Comparison of ENCODE assay signal across 10 cellular contexts in genomic region chrX:79367907-79368306, GRCh38. TPM values are rescaled to one million over a fixed set of nuclear protein-coding genes. Genes with fewer than 3 reads are reported as not detected.
DNase-seq lines count a peak whose midpoint lies in the region; ATAC-seq, FAIRE-seq and TF ChIP-seq lines count a peak whose summit lies in the region.
"Had no signal": no experiment of that assay in that cellular context is flagged by ENCODE, and none has a peak within 500 bp of the region (broad histone marks: within the 10 kb centered on the region; RNA-seq: fewer than 3 reads in every experiment).

No MANE protein-coding gene starts in this region.

- intact Hi-C loops in Calu3 (cut with micrococcal nuclease; ENCODE audit: unreplicated experiment) (loop anchor here (5.0 kb wide), 1 partner anchor 44 kb away; no protein-coding TSS in a partner anchor), mammary epithelial cell (cut with micrococcal nuclease) (no loop called here), HepG2 (cut with micrococcal nuclease; ENCODE audit: unreplicated experiment) (no loop called here)

- no peaks in the 10 kb centered on the region for H3K9me3 ChIP-seq in KOPT-K1 (ENCODE audit: insufficient read depth, low read length, poor library complexity, severe bottlenecking)
- H3K9me3 ChIP-seq in mammary epithelial cell (replicated peaks; ENCODE audit: insufficient read depth, low read length): no peaks in the 10 kb centered on the region
- H3K9me3 ChIP-seq in HepG2 (ENCODE audit: low read length): no peaks in the 10 kb centered on the region

- CTCF ChIA-PET in Calu3 (lab: Charles Lee) (no interaction called here), mammary epithelial cell (lab: Charles Lee; ENCODE audit: low non-redundant PET) (no interaction called here), HepG2 (lab: Yijun Ruan, JAX; ENCODE audit: low intra/inter-chr PET ratio, low total read pairs) (no interaction called here)

- no peak overlapping the region for H3K9ac ChIP-seq in mammary epithelial cell (ENCODE audit: insufficient read depth, low read length)
- H3K9ac ChIP-seq in HepG2 (ENCODE audit: insufficient read depth, low read depth, low read length): no peak overlapping the region

- no peak overlapping the region for H3K4me3 ChIP-seq in mammary epithelial cell (replicated peaks in 1 of 3; ENCODE audit: insufficient read depth in 1 of 3, low read depth in 2 of 3, low read length in 3 of 3)
- no peak overlapping the region for H3K4me3 ChIP-seq in HepG2 (replicated peaks in 1 of 3; ENCODE audit: insufficient read depth in 1 of 3, low read depth in 2 of 3, low read length in 3 of 3)

- dilution Hi-C loops in mammary epithelial cell (cut with HindIII; ENCODE audit: low sequenced_read_pairs): no loop called here

- TF ChIP-seq RAD21 in HepG2 (CRISPR knock-in tag; IDR thresholded peaks at IDR 0.05): no peak

- DNase-seq in Calu3 (no peak), mammary epithelial cell (no peak), cerebellar nuclear complex (lab: John Stamatoyannopoulos, UW) (no peak), HepG2 (ENCODE audit: low spot score) (no peak)
- DNase-seq in activated effector memory CD4-positive, alpha-beta T cell treated with Interleukin-2 at 50 U/mL for 16 hours: no peak
- DNase-seq: kidney glomerular epithelial cell had no signal

- H3K79me2 ChIP-seq in mammary epithelial cell (ENCODE audit: insufficient read depth, low read length) (no peaks in the 10 kb centered on the region), HepG2 (ENCODE audit: insufficient read depth, low read length) (no peaks in the 10 kb centered on the region)

- H3K27me3 Mint-ChIP-seq in Calu3 (ENCODE audit: unreplicated experiment) (no peaks in the 10 kb centered on the region), nephron (ENCODE audit: low read depth) (no peaks in the 10 kb centered on the region)

- no peaks in the 10 kb centered on the region for H3K9me3 Mint-ChIP-seq in Calu3 (ENCODE audit: low read depth, unreplicated experiment)
- no peaks in the 10 kb centered on the region for H3K9me3 Mint-ChIP-seq in nephron

- no peak for TF ChIP-seq POLR2A in HepG2 (IDR thresholded peaks at IDR 0.05; ENCODE audit: insufficient read depth in 1 of 2, low read depth in 2 of 2, low read length in 2 of 2)

- H4K20me1 ChIP-seq in mammary epithelial cell (ENCODE audit: insufficient read depth, low read length) (no peaks in the 10 kb centered on the region), HepG2 (ENCODE audit: insufficient read depth, low read length) (no peaks in the 10 kb centered on the region)

- BruUV-seq in Calu3 (replicated peaks; lab: Mats Ljungman, UMichigan) (no TSS peak), mammary epithelial cell (replicated peaks; lab: Mats Ljungman, UMichigan) (no TSS peak), HepG2 (replicated peaks; lab: Mats Ljungman, UMichigan) (no TSS peak)

- H3K4me2 ChIP-seq in mammary epithelial cell (ENCODE audit: insufficient read depth, low read depth, low read length) (no peak overlapping the region), HepG2 (ENCODE audit: low read depth, low read length) (no peak overlapping the region)

- in situ Hi-C loops in mammary epithelial cell (cut with MboI; ENCODE audit: low sequenced_read_pairs in 2 of 2) (no loop called here), HepG2 (cut with HindIII; ENCODE audit: extremely low pct_ligation_motif_present, low pct_unique_long_range_greater_than_20kb) (no loop called here)

- WGBS in mammary epithelial cell (ENCODE audit: low coverage, missing lambda C conversion rate): 32% methylated on average over 3 of the region's 3 CpGs
- 46% methylated on average over 3 of the region's 3 CpGs for WGBS in HepG2 (ENCODE audit: low lambda C conversion rate)

- H3K27ac Mint-ChIP-seq in Calu3 (ENCODE audit: unreplicated experiment) (peak overlapping the region; percentile 70), nephron (peak overlapping the region; percentile 39 to 87 (median 86))

- H3K27me3 ChIP-seq in mammary epithelial cell (ENCODE audit: insufficient read depth, low read length) (no peaks in the 10 kb centered on the region), HepG2 (ENCODE audit: control insufficient read depth in 1 of 2, insufficient read depth in 2 of 2, low read length in 2 of 2) (no peaks in the 10 kb centered on the region)

- peaks cover 12% of the 10 kb centered on the region for H3K36me3 Mint-ChIP-seq in Calu3 (ENCODE audit: insufficient read depth, unreplicated experiment)
- H3K36me3 Mint-ChIP-seq in nephron (ENCODE audit: low read depth): no peaks in the 10 kb centered on the region

- H3K4me1 ChIP-seq in mammary epithelial cell (ENCODE audit: insufficient read depth, low read length) (peaks cover 7% of the 10 kb centered on the region), HepG2 (ENCODE audit: insufficient read depth, low read length) (no peaks in the 10 kb centered on the region)

- no peak for TF ChIP-seq EP300 in HepG2 (IDR thresholded peaks at IDR 0.05; ENCODE audit: low read depth in 2 of 2, low read length in 2 of 2)
- no peak for TF ChIP-seq EP300 in HepG2 (CRISPR knock-in tag; IDR thresholded peaks at IDR 0.05; ENCODE audit: borderline replicate concordance)

- TF ChIP-seq CTCF in Calu3 (IDR thresholded peaks at IDR 0.05; ENCODE audit: unreplicated experiment) (no peak), mammary epithelial cell (conservative IDR thresholded peaks at IDR 0.05 in 1 of 2, IDR thresholded peaks at IDR 0.05 in 1 of 2; ENCODE audit: extremely low read depth in 1 of 2, insufficient read depth in 1 of 2, low read depth in 1 of 2, low read length in 2 of 2) (no peak), nephron (IDR thresholded peaks at IDR 0.05; ENCODE audit: unreplicated experiment in 3 of 3) (no peak), HepG2 (CRISPR knock-in tag; IDR thresholded peaks at IDR 0.05) (no peak)

- peaks cover 38% of the 10 kb centered on the region for H3K4me1 Mint-ChIP-seq in Calu3 (ENCODE audit: low read depth, unreplicated experiment)
- H3K4me1 Mint-ChIP-seq in nephron: peaks cover 16% of the 10 kb centered on the region

- ATAC-seq in GM19452 (IDR thresholded peaks at IDR 0.05; ENCODE audit: unreplicated experiment) (no peak), HepG2 (no peak)

- peaks cover 4% of the 10 kb centered on the region for H3K36me3 ChIP-seq in KOPT-K1 (ENCODE audit: insufficient read depth, low read length)
- no peaks in the 10 kb centered on the region for H3K36me3 ChIP-seq in mammary epithelial cell (ENCODE audit: insufficient read depth, low read length)
- H3K36me3 ChIP-seq in HepG2 (replicated peaks in 1 of 2; ENCODE audit: control insufficient read depth in 1 of 2, insufficient read depth in 2 of 2, low read length in 2 of 2): no peaks in the 10 kb centered on the region

- peak overlapping the region; percentile 31 for H2AFZ ChIP-seq in mammary epithelial cell (ENCODE audit: low read depth, low read length)
- no peak overlapping the region for H2AFZ ChIP-seq in HepG2 (ENCODE audit: low read length)

- peak overlapping the region; percentile 84 for H3K4me3 Mint-ChIP-seq in Calu3 (ENCODE audit: low read depth, unreplicated experiment)
- peak overlapping the region; percentile 83 to 95 (median 88) for H3K4me3 Mint-ChIP-seq in nephron

- POLR2A ChIA-PET in HepG2 (lab: Yijun Ruan, JAX): no interaction called here

- no peak for FAIRE-seq in HepG2 (lab: Jason Lieb, UNC)
- FAIRE-seq: TTC549 had no signal

- peak overlapping the region; percentile 88 for H3K27ac ChIP-seq in KOPT-K1 (ENCODE audit: low read depth, low read length, poor library complexity, severe bottlenecking)
- H3K27ac ChIP-seq in mammary epithelial cell (ENCODE audit: insufficient read depth, low read depth, low read length): no peak overlapping the region
- H3K27ac ChIP-seq in HepG2 (ENCODE audit: extremely low read length, insufficient read depth, low read length): no peak overlapping the region

RNA-seq across cellular contexts. Expression of gene ITM2A, which starts 0.8 kb away (rescaled TPM):
- 17.7 and 25.7 TPM in 2 replicates for total RNA-seq in Calu3 (2022)
- total RNA-seq in mammary epithelial cell: 10 to 100 TPM in 1 of 2 donors, not detected in 1; 31.5 TPM
- polyA plus RNA-seq in mammary epithelial cell: 27.9 TPM
- polyA minus RNA-seq in mammary epithelial cell: 19.8 TPM
- not detected in 2 replicates for total RNA-seq in HepG2 (2016; rRNA removed; fragmentation: Illumina TruSeq; extraction: Trizol)
- not detected in 2 replicates for total RNA-seq in HepG2 (2016; cell fraction: cytosol; rRNA removed; fragmentation: Illumina TruSeq; extraction: Trizol; ENCODE audit: low read depth)
- not detected in 2 replicates for total RNA-seq in HepG2 (2016; cell fraction: insoluble cytoplasmic fraction; rRNA removed; fragmentation: Illumina TruSeq; extraction: Trizol)
- total RNA-seq in HepG2 (2016; cell fraction: membrane; rRNA removed; fragmentation: Illumina TruSeq; extraction: Trizol): not detected in 2 replicates
- total RNA-seq in HepG2 (2016; cell fraction: nucleus; rRNA removed; fragmentation: Illumina TruSeq; extraction: Trizol): not detected in 2 replicates
- not detected in 2 replicates for polyA plus RNA-seq in HepG2 (2011; rRNA removed)
- polyA plus RNA-seq in HepG2 (2011; cell fraction: cytosol; rRNA removed): 0.03 TPM in 1 of 2 replicates, not detected in the other
- 0.10 TPM in 1 of 2 replicates, not detected in the other for polyA plus RNA-seq in HepG2 (2011; cell fraction: nucleus; rRNA removed)
- not detected in 2 replicates for polyA plus RNA-seq in HepG2 (2012)
- not detected in 2 replicates for polyA plus RNA-seq in HepG2 (2016; cell fraction: cytosol; fragmentation: Illumina TruSeq; extraction: Trizol; ENCODE audit: low read depth)
- not detected in 2 replicates for polyA plus RNA-seq in HepG2 (2016; cell fraction: insoluble cytoplasmic fraction; fragmentation: Illumina TruSeq; extraction: Trizol; ENCODE audit: low read depth)
- polyA plus RNA-seq in HepG2 (2016; cell fraction: membrane; fragmentation: Illumina TruSeq; extraction: Trizol; ENCODE audit: low read depth): not detected in 2 replicates
- polyA plus RNA-seq in HepG2 (2016; cell fraction: nucleus; fragmentation: Illumina TruSeq; extraction: Trizol; ENCODE audit: insufficient read depth, low read depth): not detected in 2 replicates
- polyA minus RNA-seq in HepG2 (2011; rRNA and poly(A)+ RNA removed; ENCODE audit: low replicate concordance): 0.51 TPM in 1 of 2 replicates, not detected in the other
- not detected in 2 replicates for polyA minus RNA-seq in HepG2 (2011; cell fraction: cytosol; rRNA and poly(A)+ RNA removed)
- polyA minus RNA-seq in HepG2 (2011; cell fraction: nucleus; rRNA and poly(A)+ RNA removed): not detected in 2 replicates
